8 cellular contexts compared by ENCODE assay signal in the genomic region with DNA sequence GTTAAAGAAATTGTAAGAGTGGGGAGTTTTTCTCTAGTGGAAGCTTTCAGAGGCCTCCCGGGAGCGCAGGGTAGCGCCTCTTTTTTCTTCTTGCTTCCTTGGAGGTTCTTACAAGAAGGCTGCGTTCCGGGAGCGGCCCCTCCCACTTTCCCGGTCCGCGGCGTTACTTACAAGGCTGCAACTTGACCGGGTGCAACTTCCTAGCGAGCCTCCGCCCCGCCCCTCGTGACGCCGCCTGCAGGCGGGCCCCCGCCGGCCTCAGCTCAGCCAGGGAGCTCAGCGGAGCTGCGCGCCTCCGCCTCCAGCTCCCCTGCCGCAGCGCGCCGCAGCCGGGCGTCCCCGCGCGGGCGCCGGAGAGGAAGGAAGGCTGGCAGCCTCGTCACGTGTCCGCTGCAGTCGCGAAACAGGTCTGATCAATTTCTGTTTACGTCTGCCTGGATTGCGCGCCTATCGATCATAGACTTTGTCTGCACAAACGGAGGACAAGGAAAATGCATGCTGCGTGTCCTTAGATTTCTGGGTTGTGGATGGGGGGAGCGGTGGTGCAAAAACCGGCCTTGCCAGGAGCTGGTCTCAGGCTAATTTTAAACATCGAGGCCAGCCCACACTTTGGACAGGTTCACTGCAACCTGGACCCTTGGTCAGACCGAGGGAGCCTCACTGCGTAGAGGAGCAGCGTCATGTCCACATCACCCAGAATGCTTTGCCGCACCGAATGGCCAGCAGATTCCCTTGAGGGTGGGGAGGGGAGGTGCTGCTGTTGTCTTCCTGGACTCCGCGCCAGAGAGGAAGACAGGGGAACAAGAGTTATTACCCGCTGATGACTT. TPM values are rescaled to one million over a fixed set of nuclear protein-coding genes. Genes with fewer than 3 reads are reported as not detected.
A peak's percentile ranks its signal among the peaks of the same experiment; 100 is the strongest.
DNase-seq lines count a peak whose midpoint lies in the region; ATAC-seq and TF ChIP-seq lines count a peak whose summit lies in the region.

A gene with protein sequence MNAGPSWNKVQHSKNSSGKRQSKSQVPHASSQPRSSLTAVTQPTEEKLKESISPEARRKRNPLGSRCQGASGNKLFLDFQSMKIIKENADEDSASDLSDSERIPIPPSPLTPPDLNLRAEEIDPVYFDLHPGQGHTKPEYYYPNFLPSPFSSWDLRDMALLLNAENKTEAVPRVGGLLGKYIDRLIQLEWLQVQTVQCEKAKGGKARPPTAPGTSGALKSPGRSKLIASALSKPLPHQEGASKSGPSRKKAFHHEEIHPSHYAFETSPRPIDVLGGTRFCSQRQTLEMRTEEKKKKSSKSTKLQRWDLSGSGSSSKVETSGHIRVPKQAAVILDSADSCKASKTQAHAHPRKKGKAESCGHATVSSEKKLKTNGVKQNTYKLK (plus strand): TSS at position 261 of the 827 bp plus-strand sequence. CDS start 3,555 bp downstream, outside the sequence.
A gene with protein sequence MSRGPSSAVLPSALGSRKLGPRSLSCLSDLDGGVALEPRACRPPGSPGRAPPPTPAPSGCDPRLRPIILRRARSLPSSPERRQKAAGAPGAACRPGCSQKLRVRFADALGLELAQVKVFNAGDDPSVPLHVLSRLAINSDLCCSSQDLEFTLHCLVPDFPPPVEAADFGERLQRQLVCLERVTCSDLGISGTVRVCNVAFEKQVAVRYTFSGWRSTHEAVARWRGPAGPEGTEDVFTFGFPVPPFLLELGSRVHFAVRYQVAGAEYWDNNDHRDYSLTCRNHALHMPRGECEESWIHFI (minus strand): TSS at position 177 of the 827 bp plus-strand sequence. CDS start 374 bp downstream, outside the sequence.

- H3K4me3 Mint-ChIP-seq in WTC11 = peak within 1 kb of the TSS; percentile 86

- peaks cover 0 to 35% (median 25%) of the 10 kb centered on the region in 6 donors for H3K36me3 ChIP-seq in spleen

- H3K27me3 ChIP-seq in AG04450 (ENCODE audit: control insufficient read depth, insufficient read depth, low read length) (no peaks in the 10 kb centered on the region), spleen (replicated peaks in 1 of 7) (no peaks in the 10 kb centered on the region)

- TF ChIP-seq CTCF in AG04450 (IDR thresholded peaks at IDR 0.05; ENCODE audit: low read depth, low read length) = peak; percentile 12; the same call in 1 of the 2 replicates
- TF ChIP-seq CTCF in WTC11 (IDR thresholded peaks at IDR 0.05) = no peak
- TF ChIP-seq CTCF in cardiac fibroblast (IDR thresholded peaks at IDR 0.05; ENCODE audit: low read depth, low read length) = no peak
- TF ChIP-seq CTCF in spleen (IDR thresholded peaks at IDR 0.05 in 8 of 11, conservative IDR thresholded peaks at IDR 0.05 in 3 of 11) = peak in 8 of 11 experiments; percentile 22 to 62 (median 40)

- peaks cover 16% of the 10 kb centered on the region for H3K36me3 Mint-ChIP-seq in WTC11

- peaks cover 7% of the 10 kb centered on the region for H3K4me1 Mint-ChIP-seq in WTC11

- CTCF ChIA-PET in AG04450 (lab: Charles Lee) = interaction anchor here (0.9 to 3.3 kb wide), 7 partner anchors 8 to 197 kb away, joined by 3 to 10 read pairs (median 3); no protein-coding TSS in a partner anchor
- CTCF ChIA-PET in WTC11 (lab: Charles Lee) = interaction anchor here (0.6 to 2.1 kb wide), 7 partner anchors 15 to 157 kb away, joined by 3 to 13 read pairs (median 4); no protein-coding TSS in a partner anchor

- peak within 1 kb of the TSS; percentile 97 for H3K27ac ChIP-seq in AG04450 (ENCODE audit: low read depth, low read length)
- H3K27ac ChIP-seq in spleen = peak within 1 kb of the TSS; percentile 94 to 99 (median 97)

- H3K4me1 ChIP-seq in spleen = peaks cover 35 to 83% (median 55%) of the 10 kb centered on the region in 6 donors

- intact Hi-C loops in spleen (cut with DNase I; ENCODE audit: low total_unique reads) = no loop called here

- peaks cover 7% of the 10 kb centered on the region; the same call in 1 of the 2 replicates for H3K9me3 ChIP-seq in AG04450 (ENCODE audit: control insufficient read depth, insufficient read depth, low read length)
- no peaks in the 10 kb centered on the region for H3K9me3 ChIP-seq in spleen

- H3K27ac Mint-ChIP-seq in WTC11 = peak within 1 kb of the TSS; percentile 97

- peaks cover 37% of the 10 kb centered on the region for H3K27me3 Mint-ChIP-seq in WTC11 (ENCODE audit: low read depth)

- WGBS in spleen, 5 donors = 0 to 2% (median 0%) methylated on average over 28 to 57 of the region's 57 CpGs

- POLR2A ChIA-PET in AG04450 (lab: Yijun Ruan, JAX) = interaction anchor here (0.6 to 1.0 kb wide), 4 partner anchors 106 to 1554 kb away, joined by 3 to 5 read pairs (median 3); no protein-coding TSS in a partner anchor
- POLR2A ChIA-PET in WTC11 (lab: Charles Lee) = interaction anchor here (1.1 kb wide), 1 partner anchor 54 kb away, joined by 5 read pairs; no protein-coding TSS in a partner anchor

- TF ChIP-seq POLR2A in spleen (IDR thresholded peaks at IDR 0.05) = peak in 2 of 3 donors; percentile 73 to 78

- peak within 1 kb of the TSS; percentile 89 for H3K4me3 ChIP-seq in AG04450 (ENCODE audit: low read depth, low read length)
- H3K4me3 ChIP-seq in cardiac fibroblast (replicated peaks in 1 of 2; ENCODE audit: low read depth in 2 of 2, low read length in 2 of 2) = peak within 1 kb of the TSS; percentile 77 to 79
- peak within 1 kb of the TSS; percentile 45 to 95 (median 86) for H3K4me3 ChIP-seq in spleen

- DNase-seq in AG04450 (ENCODE audit: low read depth, low spot score) (peak; percentile 91), NCI-H2196 (lab: John Stamatoyannopoulos, UW; ENCODE audit: unreplicated experiment) (peak; percentile 93), WTC11 (ENCODE audit: low spot score) (peak; percentile 91), cardiac fibroblast (ENCODE audit: low read depth in 2 of 2) (peak; percentile 97 to 98), inferior parietal cortex (ENCODE audit: extremely low spot score) (peak; percentile 84), spleen (peak; percentile 100)

- ATAC-seq in GM18873 (IDR thresholded peaks at IDR 0.05; ENCODE audit: low FRiP score, unreplicated experiment) (peak; percentile 86), HG03135 (IDR thresholded peaks at IDR 0.05; ENCODE audit: unreplicated experiment) (peak; percentile 91), WTC11 (peak; percentile 93)

- H3K9me3 Mint-ChIP-seq in WTC11 = peaks cover 7% of the 10 kb centered on the region

TF ChIP-seq in WTC11, 78 proteins besides CTCF, POLR2A, EP300 and RAD21 (continues in another document):
- TF ChIP-seq, protein P1, sequence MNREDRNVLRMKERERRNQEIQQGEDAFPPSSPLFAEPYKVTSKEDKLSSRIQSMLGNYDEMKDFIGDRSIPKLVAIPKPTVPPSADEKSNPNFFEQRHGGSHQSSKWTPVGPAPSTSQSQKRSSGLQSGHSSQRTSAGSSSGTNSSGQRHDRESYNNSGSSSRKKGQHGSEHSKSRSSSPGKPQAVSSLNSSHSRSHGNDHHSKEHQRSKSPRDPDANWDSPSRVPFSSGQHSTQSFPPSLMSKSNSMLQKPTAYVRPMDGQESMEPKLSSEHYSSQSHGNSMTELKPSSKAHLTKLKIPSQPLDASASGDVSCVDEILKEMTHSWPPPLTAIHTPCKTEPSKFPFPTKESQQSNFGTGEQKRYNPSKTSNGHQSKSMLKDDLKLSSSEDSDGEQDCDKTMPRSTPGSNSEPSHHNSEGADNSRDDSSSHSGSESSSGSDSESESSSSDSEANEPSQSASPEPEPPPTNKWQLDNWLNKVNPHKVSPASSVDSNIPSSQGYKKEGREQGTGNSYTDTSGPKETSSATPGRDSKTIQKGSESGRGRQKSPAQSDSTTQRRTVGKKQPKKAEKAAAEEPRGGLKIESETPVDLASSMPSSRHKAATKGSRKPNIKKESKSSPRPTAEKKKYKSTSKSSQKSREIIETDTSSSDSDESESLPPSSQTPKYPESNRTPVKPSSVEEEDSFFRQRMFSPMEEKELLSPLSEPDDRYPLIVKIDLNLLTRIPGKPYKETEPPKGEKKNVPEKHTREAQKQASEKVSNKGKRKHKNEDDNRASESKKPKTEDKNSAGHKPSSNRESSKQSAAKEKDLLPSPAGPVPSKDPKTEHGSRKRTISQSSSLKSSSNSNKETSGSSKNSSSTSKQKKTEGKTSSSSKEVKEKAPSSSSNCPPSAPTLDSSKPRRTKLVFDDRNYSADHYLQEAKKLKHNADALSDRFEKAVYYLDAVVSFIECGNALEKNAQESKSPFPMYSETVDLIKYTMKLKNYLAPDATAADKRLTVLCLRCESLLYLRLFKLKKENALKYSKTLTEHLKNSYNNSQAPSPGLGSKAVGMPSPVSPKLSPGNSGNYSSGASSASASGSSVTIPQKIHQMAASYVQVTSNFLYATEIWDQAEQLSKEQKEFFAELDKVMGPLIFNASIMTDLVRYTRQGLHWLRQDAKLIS (CRISPR knock-in tag; IDR thresholded peaks at IDR 0.05; ENCODE audit: borderline replicate concordance) = no peak
- TF ChIP-seq, protein P2, sequence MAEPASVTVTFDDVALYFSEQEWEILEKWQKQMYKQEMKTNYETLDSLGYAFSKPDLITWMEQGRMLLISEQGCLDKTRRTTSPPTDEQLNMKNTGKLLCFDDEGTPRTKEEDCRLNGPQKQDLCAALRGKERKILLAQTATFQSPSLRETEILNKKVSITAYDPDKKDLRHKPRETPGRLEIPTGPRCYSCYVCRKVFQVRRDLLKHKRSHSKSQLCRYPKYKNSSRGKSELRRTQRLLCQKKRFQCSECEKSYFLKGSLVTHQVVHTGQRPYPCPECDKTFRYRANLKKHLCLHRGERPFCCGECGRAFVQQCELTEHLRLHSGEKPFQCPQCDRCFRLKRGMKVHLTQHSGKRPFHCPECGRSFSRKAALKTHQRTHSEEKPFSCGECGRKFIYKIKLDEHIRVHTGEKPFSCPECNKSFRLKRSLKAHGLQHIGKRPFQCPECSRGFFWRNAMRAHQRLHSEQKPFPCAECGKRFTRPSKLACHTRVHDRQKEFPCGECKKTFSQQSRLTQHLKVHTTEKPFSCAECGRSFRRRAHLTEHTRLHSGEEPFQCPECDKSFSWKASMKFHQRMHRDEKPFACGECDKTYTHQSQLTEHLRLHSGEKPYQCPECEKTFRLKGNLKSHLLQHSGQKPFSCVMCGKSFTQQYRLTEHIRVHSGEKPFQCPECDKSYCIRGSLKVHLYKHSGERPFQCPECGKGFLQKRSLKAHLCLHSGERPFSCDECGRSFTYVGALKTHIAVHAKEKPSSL (CRISPR knock-in tag; conservative IDR thresholded peaks at IDR 0.05) = no peak
- TF ChIP-seq, protein P3, sequence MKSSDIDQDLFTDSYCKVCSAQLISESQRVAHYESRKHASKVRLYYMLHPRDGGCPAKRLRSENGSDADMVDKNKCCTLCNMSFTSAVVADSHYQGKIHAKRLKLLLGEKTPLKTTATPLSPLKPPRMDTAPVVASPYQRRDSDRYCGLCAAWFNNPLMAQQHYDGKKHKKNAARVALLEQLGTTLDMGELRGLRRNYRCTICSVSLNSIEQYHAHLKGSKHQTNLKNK (CRISPR knock-in tag; IDR thresholded peaks at IDR 0.05) = no peak

RNA-seq across cellular contexts. Expression of the first gene that starts in this region (rescaled TPM):
- polyA plus RNA-seq in AG04450 (2011; rRNA removed) (8.9 and 11.7 TPM in 2 replicates), spleen (1 to 10 TPM; 4.6 to 5.5 (median 5.4) TPM)
- 9.0 and 11.9 TPM in 2 replicates for polyA minus RNA-seq in AG04450 (2011; rRNA and poly(A)+ RNA removed)
- total RNA-seq in WTC11 (2021) (14.8 to 17.9 TPM (median 16.0 TPM) in 3 replicates), spleen (10 to 100 TPM; 13.4 to 22.4 (median 18.6) TPM)

RNA-seq across cellular contexts. Expression of the second gene that starts in this region (rescaled TPM):
- polyA plus RNA-seq in AG04450 (2011; rRNA removed) (2.6 and 3.1 TPM in 2 replicates), spleen (1 to 10 TPM; 3.1 to 5.0 (median 4.0) TPM)
- polyA minus RNA-seq in AG04450 (2011; rRNA and poly(A)+ RNA removed) = 2.6 and 4.3 TPM in 2 replicates
- total RNA-seq in WTC11 (2021) (2.4 to 3.6 TPM (median 3.2 TPM) in 3 replicates), spleen (10 to 100 TPM; 11.8 to 24.9 (median 14.6) TPM)

Comparison
In these comparisons a context has a peak if more than half of its experiments do, and no peak if none do; other contexts are left out.
1. Peak in every context shown above with its lines: DNase-seq, ATAC-seq, H3K4me3 ChIP-seq and H3K27ac ChIP-seq.
2. CTCF ChIP-seq: peak in AG04450 (single experiment) and spleen (8 of 11); none in WTC11 (single experiment) and cardiac fibroblast (single experiment).